In genomic region chr4:181140037-181140603, GRCh38 we compare ENCODE assay signal across 1 cellular context.
TF ChIP-seq lines count a peak whose summit lies in the region.

No MANE protein-coding gene starts in this region.

TF ChIP-seq in HEK293, 187 proteins besides CTCF, POLR2A, EP300 and RAD21 (continued from another document):
- TF ChIP-seq ZNF449 (tag by site-specific recombination; IDR thresholded peaks at IDR 0.05) (peak; percentile 40; the same call in 1 of the 2 replicates), ZNF658 (tag by site-specific recombination; IDR thresholded peaks at IDR 0.05) (no peak), ZNF776 (tag by site-specific recombination; IDR thresholded peaks at IDR 0.05; ENCODE audit: borderline replicate concordance) (no peak), ZNF404 (tag by site-specific recombination; IDR thresholded peaks at IDR 0.05) (no peak), ATF2 (tag by site-specific recombination; IDR thresholded peaks at IDR 0.05; ENCODE audit: low read depth) (peak; percentile 80), ZNF280D (tag by site-specific recombination; IDR thresholded peaks at IDR 0.05) (no peak), ZBTB17 (tag by site-specific recombination; IDR thresholded peaks at IDR 0.05) (peak; percentile 48), BCL11A (tag by site-specific recombination; IDR thresholded peaks at IDR 0.05; ENCODE audit: low read depth) (0 out of 2 replicates have a peak, but pooled peaks have one; percentile 10), ZBTB21 (tag by site-specific recombination; IDR thresholded peaks at IDR 0.05) (no peak; the same call in 1 of the 2 replicates), FEZF1 (tag by site-specific recombination; IDR thresholded peaks at IDR 0.05) (peak; percentile 53), ZNF366 (tag by site-specific recombination; conservative IDR thresholded peaks at IDR 0.05) (peak; percentile 57), ZBTB44 (tag by site-specific recombination; IDR thresholded peaks at IDR 0.05) (peak; percentile 93)
TF ChIP-seq in HEK293: peak in this region for 15.
